ENCODE assay signal across 1 cellular context in genomic region chr1:23625929-23626535, GRCh38.
TF ChIP-seq lines count a peak whose summit lies in the region.

No MANE protein-coding gene starts in this region.

TF ChIP-seq in K562, 482 proteins besides CTCF, POLR2A, EP300 and RAD21 (continued from another document):
- TF ChIP-seq GTF2A2 (tag; IDR thresholded peaks at IDR 0.05) (no peak), SMARCA5 (IDR thresholded peaks at IDR 0.05) (0 out of 2 replicates have a peak, but pooled peaks have one; percentile 18), HDAC1 (IDR thresholded peaks at IDR 0.05) (peak in 1 of 2 experiments; percentile 99; a peak in 2 of 4 replicates), ZNF263 (CRISPR knock-in tag; IDR thresholded peaks at IDR 0.05; ENCODE audit: borderline replicate concordance) (peak; percentile 95), MCM7 (IDR thresholded peaks at IDR 0.05) (peak in 1 of 2 experiments; percentile 45; a peak in 1 of 4 replicates), ZNF830 (CRISPR knock-in tag; IDR thresholded peaks at IDR 0.05) (no peak), TAF1 (IDR thresholded peaks at IDR 0.05; ENCODE audit: control insufficient read depth, extremely low read depth, insufficient read depth, low read length, severe bottlenecking) (no peak), CLOCK (CRISPR knock-in tag; IDR thresholded peaks at IDR 0.05; ENCODE audit: borderline replicate concordance) (no peak), MLLT1 (IDR thresholded peaks at IDR 0.05) (peak in 1 of 2 experiments; percentile 15; a peak in 1 of 4 replicates)
